27 cellular contexts compared by ENCODE assay signal in the genomic region with DNA sequence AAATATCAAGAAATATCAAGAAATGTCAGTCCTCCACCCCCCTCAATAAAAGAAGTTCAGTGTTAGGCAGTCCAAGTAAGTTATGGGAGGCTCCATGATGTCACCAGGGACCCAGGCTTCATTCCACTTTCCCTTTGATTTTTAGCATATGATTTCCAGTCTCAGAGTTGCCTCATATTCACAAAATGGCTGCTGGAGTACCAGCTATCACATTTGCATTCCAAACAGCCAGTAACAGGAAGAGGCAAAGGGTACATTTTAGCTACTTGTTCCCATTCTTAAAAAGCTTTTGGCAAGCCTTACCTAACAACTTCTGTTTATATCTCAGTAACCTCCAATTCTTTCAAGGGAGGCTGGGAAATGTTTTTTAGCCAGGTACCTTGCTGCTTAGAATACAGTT.
"Had no signal": no experiment of that assay in that cellular context is flagged by ENCODE, and none has a peak within 500 bp of the region (broad histone marks: within the 10 kb centered on the region; RNA-seq: fewer than 3 reads in every experiment).

No MANE protein-coding gene starts in this region.

- H3K4me2 ChIP-seq: neural progenitor cell had no signal

- H3K27ac ChIP-seq: neural progenitor cell, ovary, parathyroid adenoma, psoas muscle, right lobe of liver, sigmoid colon, stomach, thoracic aorta, thyroid gland, tibial nerve, upper lobe of right lung, uterus had no signal

- H3K4me3 ChIP-seq: neural progenitor cell, ovary, psoas muscle, right lobe of liver, sigmoid colon, stomach, thoracic aorta, thyroid gland, tibial nerve, upper lobe of right lung, uterus had no signal

- H3K36me3 Mint-ChIP-seq: natural killer cell; neural progenitor cell; stimulated activated effector memory CD8-positive, alpha-beta T cell treated with anti-CD3 and anti-CD28 coated beads, Interleukin-12 subunit alpha, Interleukin-12 subunit beta, amount 100 ng/mL, for 72 hours; stimulated activated naive B cell treated with anti-CD40 and anti-IgM and Interleukin-4, amounts not matched to agents 10 μg/mL and 1 μg/mL and 100 μg/mL, for 72 hours; type B pancreatic cell had no signal

- H3K9me3 ChIP-seq: thyroid gland, uterus had no signal

- H3K4me1 ChIP-seq: parathyroid adenoma, psoas muscle, sigmoid colon, stomach, upper lobe of right lung, uterus had no signal

- H3K27me3 ChIP-seq: ovary, right lobe of liver, thyroid gland, tibial nerve, uterus had no signal

- H3K9me3 Mint-ChIP-seq: stimulated activated effector memory CD8-positive, alpha-beta T cell treated with anti-CD3 and anti-CD28 coated beads, Interleukin-12 subunit alpha, Interleukin-12 subunit beta, amount 100 ng/mL, for 72 hours; stimulated activated naive B cell treated with anti-CD40 and anti-IgM and Interleukin-4, amounts not matched to agents 10 μg/mL and 1 μg/mL and 100 μg/mL, for 72 hours; type B pancreatic cell had no signal

- H3K4me3 Mint-ChIP-seq: natural killer cell; nephron; neural progenitor cell; stimulated activated effector memory CD8-positive, alpha-beta T cell treated with anti-CD3 and anti-CD28 coated beads, Interleukin-12 subunit alpha, Interleukin-12 subunit beta, amount 100 ng/mL, for 72 hours; stimulated activated naive B cell treated with anti-CD40 and anti-IgM and Interleukin-4, amounts not matched to agents 10 μg/mL and 1 μg/mL and 100 μg/mL, for 72 hours; stimulated activated naive CD8-positive, alpha-beta T cell treated with anti-CD3 and anti-CD28 coated beads, Interleukin-15, Interleukin-2, amounts not matched to agents 100 ng/mL and 50 ng/mL, for 24 hours; type B pancreatic cell had no signal

- H3K36me3 ChIP-seq: neural progenitor cell, ovary, right lobe of liver, sigmoid colon, stomach, thoracic aorta, thyroid gland, tibial nerve, upper lobe of right lung, uterus had no signal

- DNase-seq: natural killer cell; occipital lobe; ovary; psoas muscle; right cardiac atrium; sigmoid colon; small intestine; stimulated activated CD4-positive, alpha-beta T cell treated with anti-CD3 and anti-CD28 coated beads, Interleukin-15, amount 100 ng/mL, for 24 hours; stimulated activated CD4-positive, alpha-beta T cell treated with anti-CD3 and anti-CD28 coated beads, Interleukin-2, amount 100 ng/mL, for 24 hours; stimulated activated CD4-positive, alpha-beta T cell treated with anti-CD3 and anti-CD28 coated beads, Interleukin-2, amount 100 ng/mL, for 48 hours; stimulated activated CD4-positive, alpha-beta T cell treated with anti-CD3 and anti-CD28 coated beads, Interleukin-4, amount 100 ng/mL, for 24 hours; stimulated activated naive B cell treated with anti-CD40 and anti-IgM and Interleukin-4, amounts not matched to agents 10 μg/mL and 1 μg/mL and 100 μg/mL, for 72 hours; stimulated activated naive CD4-positive, alpha-beta T cell treated with Interleukin-2 at 50 U/mL for 16 hours; stomach; thyroid gland; upper lobe of right lung; uterus had no signal

- H2AFZ ChIP-seq: neural progenitor cell, parathyroid adenoma had no signal

- ATAC-seq: natural killer cell; psoas muscle; right cardiac atrium; right lobe of liver; stimulated activated effector memory CD8-positive, alpha-beta T cell treated with anti-CD3 and anti-CD28 coated beads, Interleukin-12 subunit alpha, Interleukin-12 subunit beta, amount 100 ng/mL, for 72 hours; stimulated activated naive B cell treated with anti-CD40 and anti-IgM and Interleukin-4, amounts not matched to agents 10 μg/mL and 1 μg/mL and 100 μg/mL, for 72 hours; upper lobe of right lung had no signal

- H3K9ac ChIP-seq: neural progenitor cell, parathyroid adenoma had no signal

- H3K27ac Mint-ChIP-seq: natural killer cell; nephron; neural progenitor cell; progenitor cell of endocrine pancreas; stimulated activated effector memory CD8-positive, alpha-beta T cell treated with anti-CD3 and anti-CD28 coated beads, Interleukin-12 subunit alpha, Interleukin-12 subunit beta, amount 100 ng/mL, for 72 hours; stimulated activated naive B cell treated with anti-CD40 and anti-IgM and Interleukin-4, amounts not matched to agents 10 μg/mL and 1 μg/mL and 100 μg/mL, for 72 hours; stimulated activated naive CD8-positive, alpha-beta T cell treated with anti-CD3 and anti-CD28 coated beads, Interleukin-15, Interleukin-2, amounts not matched to agents 100 ng/mL and 50 ng/mL, for 24 hours; type B pancreatic cell had no signal

- H3K79me2 ChIP-seq: parathyroid adenoma had no signal

- H3K27me3 Mint-ChIP-seq: stimulated activated naive CD8-positive, alpha-beta T cell treated with anti-CD3 and anti-CD28 coated beads, Interleukin-15, Interleukin-2, amounts not matched to agents 100 ng/mL and 50 ng/mL, for 24 hours had no signal

- FAIRE-seq: small intestine had no signal
